In the genomic region with DNA sequence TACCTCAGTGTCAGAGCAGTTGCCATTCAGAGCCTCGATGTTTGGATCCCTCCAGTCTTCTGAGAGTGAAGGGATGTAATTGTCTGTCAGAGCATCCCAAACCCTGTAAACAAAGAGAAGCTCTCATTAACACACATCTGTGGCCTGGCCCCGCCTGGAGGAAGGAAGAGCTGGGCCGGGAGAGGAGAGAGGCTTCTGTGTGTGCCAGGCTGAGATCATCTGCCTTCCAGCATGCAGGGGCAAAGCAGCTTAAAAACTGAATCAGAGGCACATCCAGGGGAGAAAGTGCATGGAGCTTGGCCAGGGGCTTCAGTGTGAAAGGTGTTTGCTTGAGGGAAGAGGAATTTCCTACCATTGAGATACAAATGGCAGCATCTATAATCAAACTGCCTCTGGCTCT, we compare ENCODE assay signal across 22 cellular contexts. TPM values are rescaled to one million over a fixed set of nuclear protein-coding genes. Genes with fewer than 3 reads are reported as not detected.
DNase-seq lines count a peak whose midpoint lies in the region; ATAC-seq and TF ChIP-seq lines count a peak whose summit lies in the region.
"Had no signal": no experiment of that assay in that cellular context is flagged by ENCODE, and none has a peak within 500 bp of the region (broad histone marks: within the 10 kb centered on the region; RNA-seq: fewer than 3 reads in every experiment).

No MANE protein-coding gene starts in this region.

- no peak for TF ChIP-seq CTCF in neural progenitor cell (IDR thresholded peaks at IDR 0.05)

- peak overlapping the region; percentile 14 for H3K27ac ChIP-seq in neural progenitor cell
- H3K27ac ChIP-seq: esophagus squamous epithelium, hepatocyte, right atrium auricular region, SJCRH30 had no signal

- H3K4me1 Mint-ChIP-seq in neural progenitor cell = peaks cover 22% of the 10 kb centered on the region

- H3K27me3 Mint-ChIP-seq in neural progenitor cell (ENCODE audit: insufficient read depth, low read depth) = no peaks in the 10 kb centered on the region
- H3K27me3 Mint-ChIP-seq: natural killer cell treated with Interleukin-12 subunit alpha and Interleukin-12 subunit beta and Interleukin-15 and Interleukin-18, amount 100 ng/mL, for 72 hours had no signal

- peaks cover 3% of the 10 kb centered on the region for H3K36me3 ChIP-seq in neural progenitor cell
- H3K36me3 ChIP-seq: esophagus squamous epithelium, right atrium auricular region, SJCRH30 had no signal

- peak; percentile 45 for DNase-seq in G401 (ENCODE audit: low spot score)
- peak in 54 of 56 donors; percentile 20 to 94 (median 78) for DNase-seq in amygdala (lab: John Stamatoyannopoulos, UW)
- peak; percentile 99 for DNase-seq in globus pallidus (ENCODE audit: low spot score)
- peak; percentile 63 for DNase-seq in neural progenitor cell (ENCODE audit: low spot score)
- no peak for DNase-seq in DMS153 treated with DMSO at 0.1 percent for 48 hours (lab: John Stamatoyannopoulos, UW; ENCODE audit: unreplicated experiment)
- DNase-seq in mesenteric fat pad (ENCODE audit: low spot score) = no peak
- no peak for DNase-seq in mucosa of gallbladder (ENCODE audit: low spot score)
- DNase-seq: activated CD4-positive, alpha-beta T cell treated with anti-CD3 and anti-CD28 coated beads for 1 hour; activated effector memory CD4-positive, alpha-beta T cell treated with anti-CD3 and anti-CD28 coated beads, Interleukin-2, amount 50 U/mL, for 16 hours; aorta; Caco-2; cortex of kidney; esophagus squamous epithelium; NCI-H1436 treated with DMSO at 0.1 percent for 48 hours; NCI-H446 treated with DMSO at 0.1 percent for 48 hours; SJCRH30; stimulated activated naive CD8-positive, alpha-beta T cell treated with anti-CD3 and anti-CD28 coated beads, Interleukin-15, Interleukin-2, amounts not matched to agents 100 U/mL and 50 U/mL, for 24 hours; T-helper 9 cell had no signal

- peaks cover 3% of the 10 kb centered on the region for H3K79me2 ChIP-seq in neural progenitor cell (ENCODE audit: low read depth)
- H3K79me2 ChIP-seq: hepatocyte had no signal

- H3K9me3 ChIP-seq in neural progenitor cell (ENCODE audit: low read depth) = no peaks in the 10 kb centered on the region
- H3K9me3 ChIP-seq: Caco-2, esophagus squamous epithelium, right atrium auricular region, SJCRH30 had no signal

- peaks cover 45% of the 10 kb centered on the region for H4K20me1 ChIP-seq in neural progenitor cell (ENCODE audit: low read depth)

- H3K27me3 ChIP-seq in neural progenitor cell = no peaks in the 10 kb centered on the region
- H3K27me3 ChIP-seq: esophagus squamous epithelium, hepatocyte, right atrium auricular region, SJCRH30 had no signal

- peak overlapping the region; percentile 11 for H3K4me2 ChIP-seq in neural progenitor cell
- H3K4me2 ChIP-seq: hepatocyte had no signal

- H3F3A ChIP-seq in neural progenitor cell (ENCODE audit: low read depth) = peaks cover 48% of the 10 kb centered on the region

- H3K9me3 Mint-ChIP-seq in neural progenitor cell = no peaks in the 10 kb centered on the region
- H3K9me3 Mint-ChIP-seq: natural killer cell treated with Interleukin-12 subunit alpha and Interleukin-12 subunit beta and Interleukin-15 and Interleukin-18, amount 100 ng/mL, for 72 hours had no signal

- H3K4me1 ChIP-seq in neural progenitor cell = peaks cover 25% of the 10 kb centered on the region
- H3K4me1 ChIP-seq: esophagus squamous epithelium, SJCRH30 had no signal

- in situ Hi-C loops in G401 (cut with HindIII; ENCODE audit: low sequenced_read_pairs) = no loop called here

- H3K9ac ChIP-seq in neural progenitor cell = no peak overlapping the region

- peaks cover 31% of the 10 kb centered on the region for H3K36me3 Mint-ChIP-seq in neural progenitor cell

- no peak overlapping the region for H3K4me3 Mint-ChIP-seq in neural progenitor cell
- H3K4me3 Mint-ChIP-seq: natural killer cell treated with Interleukin-12 subunit alpha and Interleukin-12 subunit beta and Interleukin-15 and Interleukin-18, amount 100 ng/mL, for 72 hours had no signal

- H3K4me3 ChIP-seq in neural progenitor cell = no peak overlapping the region
- H3K4me3 ChIP-seq: esophagus squamous epithelium, hepatocyte, right atrium auricular region, SJCRH30 had no signal

- ATAC-seq in HG03025 (IDR thresholded peaks at IDR 0.05; ENCODE audit: low FRiP score, unreplicated experiment) = no peak
- ATAC-seq: natural killer cell treated with Interleukin-12 subunit alpha and Interleukin-12 subunit beta and Interleukin-15 and Interleukin-18, amount 100 ng/mL, for 72 hours; stimulated activated naive CD8-positive, alpha-beta T cell treated with anti-CD3 and anti-CD28 coated beads, Interleukin-15, Interleukin-2, amounts not matched to agents 100 U/mL and 50 U/mL, for 24 hours had no signal

- H2AFZ ChIP-seq in neural progenitor cell (replicated peaks) = no peak overlapping the region
- H2AFZ ChIP-seq: hepatocyte had no signal

- no peak overlapping the region for H3K27ac Mint-ChIP-seq in neural progenitor cell

RNA-seq across cellular contexts. Expression of gene FEZ1, which starts 14.5 kb away (rescaled TPM):
- total RNA-seq in G401 (2014; rRNA removed; shearing (Covaris generic)) = 7.1 and 12.4 TPM in 2 replicates
- total RNA-seq in neural progenitor cell (ENCODE audit: low replicate concordance) (187 and 197 TPM in 2 replicates), mesenteric fat pad (17.1 TPM), mucosa of gallbladder (23.0 TPM)

Comparison
In these comparisons a context has a peak if more than half of its experiments do, and no peak if none do; other contexts are left out.
1. DNase-seq: peak in G401 (single experiment), amygdala (54 of 56), globus pallidus (single experiment) and neural progenitor cell (single experiment); none in DMS153 treated with DMSO at 0.1 percent for 48 hours (single experiment), mesenteric fat pad (single experiment) and mucosa of gallbladder (single experiment).